Comparison of ENCODE assay signal across 8 cellular contexts in genomic region chr22:45240137-45240809, GRCh38. TPM values are rescaled to one million over a fixed set of nuclear protein-coding genes. Genes with fewer than 3 reads are reported as not detected.
A peak's percentile ranks its signal among the peaks of the same experiment; 100 is the strongest.
DNase-seq lines count a peak whose midpoint lies in the region; ATAC-seq and TF ChIP-seq lines count a peak whose summit lies in the region.

No MANE protein-coding gene starts in this region.

- H3K27me3 ChIP-seq in duodenal mucosa (ENCODE audit: control insufficient read depth in 1 of 2, insufficient read depth in 2 of 2, low read length in 2 of 2) = no peaks in the 10 kb centered on the region
- no peaks in the 10 kb centered on the region for H3K27me3 ChIP-seq in suprapubic skin

- H3K9me3 ChIP-seq in duodenal mucosa (ENCODE audit: control insufficient read depth in 1 of 2, low read length in 2 of 2) = no peaks in the 10 kb centered on the region
- H3K9me3 ChIP-seq in mesodermal cell (ENCODE audit: control insufficient read depth, low read length) = no peaks in the 10 kb centered on the region
- no peaks in the 10 kb centered on the region for H3K9me3 ChIP-seq in suprapubic skin

- TF ChIP-seq POLR2A in suprapubic skin (IDR thresholded peaks at IDR 0.05) = no peak

- no peak for ATAC-seq in GM19463 (IDR thresholded peaks at IDR 0.05; ENCODE audit: unreplicated experiment)

- peak overlapping the region; percentile 76 to 78 for H3K4me3 ChIP-seq in duodenal mucosa (ENCODE audit: low read depth in 1 of 2, low read length in 2 of 2)
- peak overlapping the region; percentile 68 for H3K4me3 ChIP-seq in mesodermal cell (ENCODE audit: extremely low read depth, insufficient read depth, low read length, poor library complexity, severe bottlenecking)
- H3K4me3 ChIP-seq in suprapubic skin = peak overlapping the region; percentile 82

- WGBS in mesodermal cell (ENCODE audit: insufficient coverage in 2 of 2), 2 experiments = 1% methylated on average over 41 to 44 of the region's 72 CpGs
- WGBS in suprapubic skin = 1% methylated on average over 27 of the region's 72 CpGs

- peak overlapping the region; percentile 38 to 65 for H3K9ac ChIP-seq in duodenal mucosa (ENCODE audit: low read depth in 1 of 2, low read length in 2 of 2)

- H3K27ac ChIP-seq in VCaP (peak overlapping the region; percentile 65; the same call in 1 of the 2 replicates), duodenal mucosa (ENCODE audit: low read depth, low read length) (no peak overlapping the region), mesodermal cell (ENCODE audit: low read depth, low read length, severe bottlenecking) (no peak overlapping the region), suprapubic skin (peak overlapping the region; percentile 45)

- no peak for TF ChIP-seq EP300 in suprapubic skin (IDR thresholded peaks at IDR 0.05)

- TF ChIP-seq CTCF in VCaP (conservative IDR thresholded peaks at IDR 0.05) (no peak), suprapubic skin (IDR thresholded peaks at IDR 0.05) (no peak)

- CTCF ChIA-PET in HEK293T (lab: Yijun Ruan, JAX) = no interaction called here

- H3K36me3 ChIP-seq in duodenal mucosa (ENCODE audit: control insufficient read depth in 1 of 2, insufficient read depth in 2 of 2, low read length in 2 of 2) (peaks cover 0 to 7% of the 10 kb centered on the region in 2 donors), mesodermal cell (ENCODE audit: control insufficient read depth, insufficient read depth, low read length) (peaks cover 5% of the 10 kb centered on the region), suprapubic skin (peaks cover 12% of the 10 kb centered on the region)

- DNase-seq in AG20443 (ENCODE audit: low spot score) = peak; percentile 69
- peak; percentile 59 for DNase-seq in HEK293T (ENCODE audit: extremely low spot score)
- no peak for DNase-seq in suprapubic skin (ENCODE audit: low spot score in 2 of 2)
- DNase-seq in DMS114 treated with DMSO at 0.1 percent for 48 hours (lab: John Stamatoyannopoulos, UW; ENCODE audit: unreplicated experiment) = no peak

- POLR2A ChIA-PET in HEK293T (lab: Yijun Ruan, JAX) = no interaction called here

- H3K4me1 ChIP-seq in duodenal mucosa (ENCODE audit: control insufficient read depth in 1 of 2, insufficient read depth in 2 of 2, low read length in 2 of 2) (peaks cover 39 to 40% of the 10 kb centered on the region in 2 donors), mesodermal cell (ENCODE audit: control insufficient read depth, insufficient read depth, low read length, poor library complexity, severe bottlenecking) (peaks cover 11% of the 10 kb centered on the region), suprapubic skin (peaks cover 50% of the 10 kb centered on the region)

TF ChIP-seq in HEK293T, 16 proteins besides CTCF, POLR2A, EP300 and RAD21:
- TF ChIP-seq PKNOX1 (IDR thresholded peaks at IDR 0.05) (no peak), SUZ12 (IDR thresholded peaks at IDR 0.05) (no peak), SP1 (IDR thresholded peaks at IDR 0.05) (no peak), LEF1 (IDR thresholded peaks at IDR 0.05; ENCODE audit: borderline replicate concordance) (no peak)

RNA-seq across cellular contexts. Expression of gene KIAA0930, which starts 0.4 kb away (rescaled TPM):
- 37.5 TPM for polyA plus RNA-seq in mesodermal cell (2013, experiment 1 of 2)
- 33.2 TPM for polyA plus RNA-seq in mesodermal cell (2013, experiment 2 of 2)
- 100 to 1,000 TPM in 1 of 4 donors, 10 to 100 TPM in 3; 36.0 to 119 (median 74.4) TPM for total RNA-seq in suprapubic skin

RNA-seq across cellular contexts. Expression of gene UPK3A, which starts 44.5 kb away (rescaled TPM):
- polyA plus RNA-seq in mesodermal cell (2013, experiment 1 of 2) = not detected
- not detected for polyA plus RNA-seq in mesodermal cell (2013, experiment 2 of 2)
- total RNA-seq in suprapubic skin = not detected

Comparison
In these comparisons a context has a peak if more than half of its experiments do, and no peak if none do; other contexts are left out.
1. DNase-seq: peak in AG20443 (single experiment) and HEK293T (single experiment); none in suprapubic skin (0 of 2) and DMS114 treated with DMSO at 0.1 percent for 48 hours (single experiment).
2. H3K27ac ChIP-seq: peak in VCaP (single experiment) and suprapubic skin (single experiment); none in duodenal mucosa (single experiment) and mesodermal cell (single experiment).
3. Peak in every context shown above with its lines, with median percentiles within 50 percentile points of each other: H3K4me3 ChIP-seq.